ENCODE assay signal across 8 cellular contexts in genomic region chr1:8004803-8005573, GRCh38. TPM values are rescaled to one million over a fixed set of nuclear protein-coding genes. Genes with fewer than 3 reads are reported as not detected.
DNase-seq lines count a peak whose midpoint lies in the region; ATAC-seq and TF ChIP-seq lines count a peak whose summit lies in the region.

No MANE protein-coding gene starts in this region.

- H3K27me3 ChIP-seq in dorsolateral prefrontal cortex (no peaks in the 10 kb centered on the region), muscle layer of duodenum (ENCODE audit: low read depth, low read length) (no peaks in the 10 kb centered on the region)
- no peaks in the 10 kb centered on the region for H3K27me3 ChIP-seq in effector memory CD4-positive, alpha-beta T cell (replicated peaks; ENCODE audit: control insufficient read depth, insufficient read depth, low read length, poor library complexity, severe bottlenecking)

- DNase-seq in GOT3 (lab: John Stamatoyannopoulos, UW) (peak; percentile 52), NCI-H748 (lab: John Stamatoyannopoulos, UW; ENCODE audit: unreplicated experiment) (peak; percentile 73), dorsolateral prefrontal cortex (peak in 5 of 10 donors; percentile 43 to 71 (median 50))
- DNase-seq in effector memory CD4-positive, alpha-beta T cell = no peak
- DNase-seq in activated CD8-positive, alpha-beta memory T cell treated with anti-CD3 and anti-CD28 coated beads for 24 hours = no peak

- H3K36me3 ChIP-seq in muscle layer of duodenum (ENCODE audit: control insufficient read depth in 1 of 2, insufficient read depth in 2 of 2, low read length in 2 of 2) = peaks cover 0 to 8% of the 10 kb centered on the region in 2 donors
- H3K36me3 ChIP-seq in effector memory CD4-positive, alpha-beta T cell (ENCODE audit: control insufficient read depth, insufficient read depth, low read length) = no peaks in the 10 kb centered on the region

- intact Hi-C loops in dorsolateral prefrontal cortex (cut with DNase I) = no loop called here

- H3K4me1 ChIP-seq in muscle layer of duodenum (ENCODE audit: control insufficient read depth in 1 of 2, insufficient read depth in 2 of 2, low read length in 2 of 2) = peaks cover 5 to 11% of the 10 kb centered on the region in 2 donors
- no peaks in the 10 kb centered on the region for H3K4me1 ChIP-seq in effector memory CD4-positive, alpha-beta T cell (ENCODE audit: control insufficient read depth, insufficient read depth, low read length, poor library complexity, severe bottlenecking)

- peak overlapping the region in 47 of 59 donors; percentile 1 to 61 (median 36) for H3K4me3 ChIP-seq in dorsolateral prefrontal cortex
- H3K4me3 ChIP-seq in muscle layer of duodenum (ENCODE audit: low read depth in 1 of 2, low read length in 2 of 2) = peak overlapping the region in 1 of 2 donors; percentile 14
- H3K4me3 ChIP-seq in effector memory CD4-positive, alpha-beta T cell (ENCODE audit: insufficient read depth, low read depth, low read length, poor library complexity, severe bottlenecking) = no peak overlapping the region

- no peak for ATAC-seq in GM19324 (IDR thresholded peaks at IDR 0.05; ENCODE audit: low FRiP score, unreplicated experiment)
- no peak for ATAC-seq in GM21786 (IDR thresholded peaks at IDR 0.05; ENCODE audit: unreplicated experiment)

- TF ChIP-seq CTCF in dorsolateral prefrontal cortex (IDR thresholded peaks at IDR 0.05 in 54 of 56, conservative IDR thresholded peaks at IDR 0.05 in 2 of 56; ENCODE audit: low read depth in 1 of 56, partially characterized antibody in 56 of 56) = peak in 1 of 56 donors; percentile 9

- H3K9me3 ChIP-seq in muscle layer of duodenum (ENCODE audit: control insufficient read depth in 1 of 2, low read length in 2 of 2) = no peaks in the 10 kb centered on the region
- H3K9me3 ChIP-seq in effector memory CD4-positive, alpha-beta T cell (ENCODE audit: control insufficient read depth, low read length) = no peaks in the 10 kb centered on the region

- H3K27ac ChIP-seq in dorsolateral prefrontal cortex (peak overlapping the region in 47 of 59 donors; percentile 0 to 80 (median 57)), muscle layer of duodenum (ENCODE audit: low read length) (peak overlapping the region; percentile 24)
- no peak overlapping the region for H3K27ac ChIP-seq in effector memory CD4-positive, alpha-beta T cell (ENCODE audit: insufficient read depth, low read length, poor library complexity, severe bottlenecking)

RNA-seq across cellular contexts. Expression of gene ERRFI1, which starts 21.1 kb away (rescaled TPM):
- 10 to 100 TPM; 24.9 to 58.2 (median 34.7) TPM for total RNA-seq in dorsolateral prefrontal cortex

RNA-seq across cellular contexts. Expression of gene PARK7, which starts 43.5 kb away (rescaled TPM):
- total RNA-seq in dorsolateral prefrontal cortex = 100 to 1,000 TPM; 184 to 358 (median 294) TPM

Comparison
In these comparisons a context has a peak if more than half of its experiments do, and no peak if none do; other contexts are left out.
1. DNase-seq: peak in GOT3 (single experiment) and NCI-H748 (single experiment); none in effector memory CD4-positive, alpha-beta T cell (0 of 3) and activated CD8-positive, alpha-beta memory T cell treated with anti-CD3 and anti-CD28 coated beads for 24 hours (single experiment).